10 cellular contexts compared by ENCODE assay signal in genomic region chr18:21629089-21629832, GRCh38. TPM values are rescaled to one million over a fixed set of nuclear protein-coding genes. Genes with fewer than 3 reads are reported as not detected.
DNase-seq lines count a peak whose midpoint lies in the region; ATAC-seq and TF ChIP-seq lines count a peak whose summit lies in the region.
"Had no signal": no experiment of that assay in that cellular context is flagged by ENCODE, and none has a peak within 500 bp of the region (broad histone marks: within the 10 kb centered on the region; RNA-seq: fewer than 3 reads in every experiment).

No MANE protein-coding gene starts in this region.

- H3K36me3 ChIP-seq in gastrocnemius medialis = peaks cover 0 to 63% of the 10 kb centered on the region in 2 donors

- no peaks in the 10 kb centered on the region for H3K4me1 ChIP-seq in gastrocnemius medialis
- H3K4me1 ChIP-seq: A549 had no signal

- no peak overlapping the region for H3K4me3 Mint-ChIP-seq in activated CD4-positive, alpha-beta T cell treated with anti-CD3 and anti-CD28 coated beads for 36 hours
- H3K4me3 Mint-ChIP-seq in naive thymus-derived CD8-positive, alpha-beta T cell = peak overlapping the region in 7 of 10 donors; percentile 2 to 65 (median 20)

- in situ Hi-C loops in gastrocnemius medialis (cut with MboI; ENCODE audit: low sequenced_read_pairs in 4 of 4) = no loop called here

- TF ChIP-seq CTCF in gastrocnemius medialis (IDR thresholded peaks at IDR 0.05 in 4 of 5, conservative IDR thresholded peaks at IDR 0.05 in 1 of 5) = no peak

- H3K27ac Mint-ChIP-seq in activated CD4-positive, alpha-beta T cell treated with anti-CD3 and anti-CD28 coated beads for 36 hours = peak overlapping the region; percentile 84
- H3K27ac Mint-ChIP-seq in naive thymus-derived CD8-positive, alpha-beta T cell = peak overlapping the region; percentile 33 to 92 (median 79)

- no peak for DNase-seq in activated CD4-positive, alpha-beta T cell treated with anti-CD3 and anti-CD28 coated beads for 36 hours
- no peak for DNase-seq in activated CD4-positive, alpha-beta T cell treated with anti-CD3 and anti-CD28 coated beads for 4 hours
- no peak for DNase-seq in naive thymus-derived CD8-positive, alpha-beta T cell
- DNase-seq in NCI-H524 treated with DMSO at 0.1 percent for 48 hours (lab: John Stamatoyannopoulos, UW) (no peak), gastrocnemius medialis (no peak), superior temporal gyrus (ENCODE audit: extremely low spot score) (no peak)

- CTCF ChIA-PET in activated CD4-positive, alpha-beta T cell treated with anti-CD3 and anti-CD28 coated beads for 36 hours (lab: Charles Lee) = interaction anchor here (0.7 to 1.3 kb wide), 5 partner anchors 13 to 87 kb away, joined by 3 to 4 read pairs (median 3); no protein-coding TSS in a partner anchor

- peaks cover 11% of the 10 kb centered on the region for H3K4me1 Mint-ChIP-seq in activated CD4-positive, alpha-beta T cell treated with anti-CD3 and anti-CD28 coated beads for 36 hours
- H3K4me1 Mint-ChIP-seq in naive thymus-derived CD8-positive, alpha-beta T cell = peaks cover 14 to 26% (median 20%) of the 10 kb centered on the region in 4 donors

- H3K36me3 Mint-ChIP-seq in activated CD4-positive, alpha-beta T cell treated with anti-CD3 and anti-CD28 coated beads for 36 hours (ENCODE audit: low read depth) = peaks cover 45% of the 10 kb centered on the region
- peaks cover 5 to 73% (median 12%) of the 10 kb centered on the region in 3 donors for H3K36me3 Mint-ChIP-seq in naive thymus-derived CD8-positive, alpha-beta T cell

- no peak overlapping the region for H3K27ac ChIP-seq in gastrocnemius medialis
- H3K27ac ChIP-seq: A549 had no signal

- POLR2A ChIA-PET in activated CD4-positive, alpha-beta T cell treated with anti-CD3 and anti-CD28 coated beads for 36 hours (lab: Charles Lee) = interaction anchor here (0.7 to 1.1 kb wide), 2 partner anchors 15 to 29 kb away, joined by 3 to 5 read pairs; partner anchors contain the start of gene ESCO1
- POLR2A ChIA-PET in naive thymus-derived CD8-positive, alpha-beta T cell (lab: Charles Lee) = interaction anchor here (1.1 kb wide), 1 partner anchor 29 kb away, joined by 3 read pairs; no protein-coding TSS in a partner anchor

- no peak overlapping the region for H3K4me3 ChIP-seq in gastrocnemius medialis
- H3K4me3 ChIP-seq: A549 had no signal

- no peaks in the 10 kb centered on the region for H3K9me3 Mint-ChIP-seq in activated CD4-positive, alpha-beta T cell treated with anti-CD3 and anti-CD28 coated beads for 36 hours (ENCODE audit: low read depth)
- H3K9me3 Mint-ChIP-seq in naive thymus-derived CD8-positive, alpha-beta T cell = no peaks in the 10 kb centered on the region

- intact Hi-C loops in activated CD4-positive, alpha-beta T cell treated with anti-CD3 and anti-CD28 coated beads for 36 hours (cut with DNase I, micrococcal nuclease) = loop anchor here (2.0 to 10.0 kb wide), 3 partner anchors 16 to 226 kb away; partner anchors contain the start of genes ABHD3 (in 1 of the 2) and SNRPD1 (in 1 of the 2)
- intact Hi-C loops in gastrocnemius medialis (cut with DNase I; ENCODE audit: low total_unique reads) = no loop called here

- ATAC-seq in activated CD4-positive, alpha-beta T cell treated with anti-CD3 and anti-CD28 coated beads for 36 hours = no peak
- ATAC-seq in GM21576 (IDR thresholded peaks at IDR 0.05; ENCODE audit: unreplicated experiment) (peak; percentile 95), HG03378 (IDR thresholded peaks at IDR 0.05; ENCODE audit: unreplicated experiment) (peak; percentile 89), gastrocnemius medialis (no peak)
- no peak for ATAC-seq in naive thymus-derived CD8-positive, alpha-beta T cell
- ATAC-seq: A549, Panc1 had no signal

- H3K27me3 Mint-ChIP-seq in activated CD4-positive, alpha-beta T cell treated with anti-CD3 and anti-CD28 coated beads for 36 hours = no peaks in the 10 kb centered on the region
- H3K27me3 Mint-ChIP-seq in naive thymus-derived CD8-positive, alpha-beta T cell = no peaks in the 10 kb centered on the region

- H3K9me3 ChIP-seq in gastrocnemius medialis = no peaks in the 10 kb centered on the region
- H3K9me3 ChIP-seq: A549 had no signal

- TF ChIP-seq POLR2A in gastrocnemius medialis (IDR thresholded peaks at IDR 0.05) = no peak

- no peaks in the 10 kb centered on the region for H3K27me3 ChIP-seq in gastrocnemius medialis

RNA-seq across cellular contexts. Expression of gene SNRPD1, which starts 17.1 kb away (rescaled TPM):
- 100 to 1,000 TPM in 1 of 2 experiments, 10 to 100 TPM in 1; 79.9 to 163 TPM for total RNA-seq in activated CD4-positive, alpha-beta T cell treated with anti-CD3 and anti-CD28 coated beads for 36 hours
- 10 to 100 TPM; 30.1 to 31.3 TPM for total RNA-seq in naive thymus-derived CD8-positive, alpha-beta T cell
- 10 to 100 TPM; 70.1 to 83.6 (median 78.5) TPM for polyA plus RNA-seq in naive thymus-derived CD8-positive, alpha-beta T cell
- total RNA-seq in gastrocnemius medialis = 10 to 100 TPM in 3 of 4 donors, 1 to 10 TPM in 1; 4.7 to 16.9 (median 14.1) TPM

RNA-seq across cellular contexts. Expression of gene ESCO1, which starts 28.8 kb away (rescaled TPM):
- total RNA-seq in activated CD4-positive, alpha-beta T cell treated with anti-CD3 and anti-CD28 coated beads for 36 hours = 10 to 100 TPM; 21.7 to 26.5 TPM
- 10 to 100 TPM; 32.3 to 33.0 TPM for total RNA-seq in naive thymus-derived CD8-positive, alpha-beta T cell
- polyA plus RNA-seq in naive thymus-derived CD8-positive, alpha-beta T cell = 1 to 10 TPM; 5.7 to 9.0 (median 7.5) TPM
- total RNA-seq in gastrocnemius medialis = 10 to 100 TPM; 12.1 to 17.9 (median 17.4) TPM

Comparison
In these comparisons a context has a peak if more than half of its experiments do, and no peak if none do; other contexts are left out.
1. ATAC-seq: peak in GM21576 (single experiment) and HG03378 (single experiment); none in activated CD4-positive, alpha-beta T cell treated with anti-CD3 and anti-CD28 coated beads for 36 hours (single experiment), naive thymus-derived CD8-positive, alpha-beta T cell (0 of 2) and gastrocnemius medialis (0 of 2).